13 cellular contexts compared by ENCODE assay signal in genomic region chr3:113277414-113277813, GRCh38.
DNase-seq lines count a peak whose midpoint lies in the region; ATAC-seq and TF ChIP-seq lines count a peak whose summit lies in the region.
"Had no signal": no experiment of that assay in that cellular context is flagged by ENCODE, and none has a peak within 500 bp of the region (broad histone marks: within the 10 kb centered on the region; RNA-seq: fewer than 3 reads in every experiment).

No MANE protein-coding gene starts in this region.

- H3K4me1 ChIP-seq in esophagus muscularis mucosa (peaks cover 7 to 45% (median 40%) of the 10 kb centered on the region in 4 donors), H9 (ENCODE audit: insufficient read depth, low read length) (no peaks in the 10 kb centered on the region)

- H3K14ac ChIP-seq in H9 (ENCODE audit: insufficient read depth, low read length): no peak overlapping the region

- H2BK120ac ChIP-seq in H9 (ENCODE audit: low read depth, low read length, poor library complexity, severe bottlenecking): no peak overlapping the region

- CTCF ChIA-PET in GM10248 (lab: Yijun Ruan, JAX): interaction anchor here (0.7 to 5.5 kb wide), 7 partner anchors 9 to 243 kb away, joined by 3 to 52 read pairs (median 3); no protein-coding TSS in a partner anchor

- H2BK20ac ChIP-seq in H9 (ENCODE audit: low read depth, low read length, poor library complexity, severe bottlenecking): no peak overlapping the region

- H4K20me1 ChIP-seq in H9 (ENCODE audit: control insufficient read depth, insufficient read depth, insufficient read length): no peaks in the 10 kb centered on the region

- no peak overlapping the region for H3K56ac ChIP-seq in H9 (ENCODE audit: insufficient read length, low read depth, low read length)

- H3K4me1 Mint-ChIP-seq in H9: peaks cover 21 to 35% of the 10 kb centered on the region in 2 experiments

- 72% methylated on average over 4 of the region's 4 CpGs for WGBS in esophagus muscularis mucosa
- no CpG with 5 or more reads among the region's 4 CpGs for WGBS in H9 (ENCODE audit: extremely low coverage, insufficient read length, low lambda C conversion rate)

- no peak overlapping the region for H3K4me3 ChIP-seq in esophagus muscularis mucosa
- H3K4me3 ChIP-seq: prostate gland had no signal

- no peak overlapping the region for H3K4me2 ChIP-seq in H9 (ENCODE audit: insufficient read depth, insufficient read length, low read length)

- no peak overlapping the region for H4K91ac ChIP-seq in H9 (ENCODE audit: insufficient read length, low read depth, low read length)

- H3K27me3 ChIP-seq in esophagus muscularis mucosa (no peaks in the 10 kb centered on the region), H9 (ENCODE audit: insufficient read depth, low read length) (no peaks in the 10 kb centered on the region)

- TF ChIP-seq CTCF in GM10248 (IDR thresholded peaks at IDR 0.05; ENCODE audit: control extremely low read depth, extremely low read depth, low read depth, missing control alignments) (no peak), esophagus muscularis mucosa (IDR thresholded peaks at IDR 0.05) (no peak), H9 (conservative IDR thresholded peaks at IDR 0.05) (no peak)

- H3K27ac Mint-ChIP-seq in H9: no peak overlapping the region
- H3K27ac Mint-ChIP-seq: activated naive CD8-positive, alpha-beta T cell treated with anti-CD3 and anti-CD28 coated beads for 36 hours had no signal

- no peak overlapping the region for H4K5ac ChIP-seq in H9 (ENCODE audit: insufficient read length, low read depth, low read length)

- H2BK5ac ChIP-seq in H9 (ENCODE audit: insufficient read length, low read length): no peak overlapping the region

- no peak for TF ChIP-seq EP300 in esophagus muscularis mucosa (IDR thresholded peaks at IDR 0.05)

- 0 out of 2 replicates have a peak, but pooled peaks cover 2% of the 10 kb centered on the region for H3K27me3 Mint-ChIP-seq in H9 (ENCODE audit: low read depth)
- H3K27me3 Mint-ChIP-seq: activated naive CD8-positive, alpha-beta T cell treated with anti-CD3 and anti-CD28 coated beads for 36 hours had no signal

- H3K79me1 ChIP-seq in H9 (ENCODE audit: insufficient read depth, low read depth, low read length, poor library complexity, severe bottlenecking): no peaks in the 10 kb centered on the region

- H3K36me3 ChIP-seq in esophagus muscularis mucosa: peaks cover 0 to 74% (median 55%) of the 10 kb centered on the region in 4 donors

- peak; percentile 64 for ATAC-seq in GM19351 (IDR thresholded peaks at IDR 0.05; ENCODE audit: unreplicated experiment)
- peak; percentile 46 for ATAC-seq in HG03095 (IDR thresholded peaks at IDR 0.05; ENCODE audit: unreplicated experiment)

- H3K79me2 ChIP-seq in H9 (ENCODE audit: insufficient read depth, low read length): no peaks in the 10 kb centered on the region

- H3K23me2 ChIP-seq in H9 (ENCODE audit: insufficient read length, low read depth, low read length, poor library complexity, severe bottlenecking): no peaks in the 10 kb centered on the region

- no peak overlapping the region for H3K18ac ChIP-seq in H9 (ENCODE audit: insufficient read length, low read depth, low read length)

- peak overlapping the region; percentile 85 to 90 (median 89) for H3K27ac ChIP-seq in esophagus muscularis mucosa (replicated peaks in 1 of 4)
- H3K27ac ChIP-seq in H9 (ENCODE audit: insufficient read length, low read depth, low read length): no peak overlapping the region

- H3K4me3 Mint-ChIP-seq in H9: no peak overlapping the region
- H3K4me3 Mint-ChIP-seq: activated naive CD8-positive, alpha-beta T cell treated with anti-CD3 and anti-CD28 coated beads for 36 hours had no signal

- no peak overlapping the region for H3K23ac ChIP-seq in H9 (ENCODE audit: insufficient read length, low read depth, low read length)

- peaks cover 0 to 25% (median 4%) of the 10 kb centered on the region in 3 experiments; a peak in 4 of 7 replicates for H3K36me3 Mint-ChIP-seq in H9 (ENCODE audit: insufficient read depth in 1 of 3, low read depth in 3 of 3)
- H3K36me3 Mint-ChIP-seq: activated naive CD8-positive, alpha-beta T cell treated with anti-CD3 and anti-CD28 coated beads for 36 hours had no signal

- H2BK12ac ChIP-seq in H9 (ENCODE audit: insufficient read length, low read depth, low read length): no peak overlapping the region

- no peak for TF ChIP-seq POLR2A in esophagus muscularis mucosa (IDR thresholded peaks at IDR 0.05; ENCODE audit: low read depth)

- H4K8ac ChIP-seq in H9 (replicated peaks; ENCODE audit: insufficient read length, low read depth, low read length): no peak overlapping the region

- POLR2A ChIA-PET in GM10248 (lab: Yijun Ruan, JAX): no interaction called here

- H3K4ac ChIP-seq in H9 (ENCODE audit: low read depth, low read length): no peak overlapping the region

- no peaks in the 10 kb centered on the region for H3K9me3 ChIP-seq in esophagus muscularis mucosa
- no peaks in the 10 kb centered on the region for H3K9me3 ChIP-seq in H9 (ENCODE audit: control insufficient read depth, low read depth, low read length)
- H3K9me3 ChIP-seq: prostate gland had no signal

- no peak overlapping the region for H2AFZ ChIP-seq in H9 (ENCODE audit: low read length)

- DNase-seq in GM10248 (ENCODE audit: extremely low spot score) (peak; percentile 56), esophagus muscularis mucosa (ENCODE audit: extremely low spot score) (no peak), NCI-H345 treated with DMSO at 0.1 percent for 48 hours (lab: John Stamatoyannopoulos, UW; ENCODE audit: unreplicated experiment) (no peak), pons (ENCODE audit: low spot score) (no peak), 8988T (no peak), H9 (no peak)
- DNase-seq: activated naive CD8-positive, alpha-beta T cell treated with anti-CD3 and anti-CD28 coated beads for 36 hours; HCEC 1CT; MM.1S; NCI-H226 had no signal

- no peak overlapping the region for H3K9ac ChIP-seq in H9 (ENCODE audit: extremely low read depth, insufficient read length, low read length)

- no peak overlapping the region for H3T11ph ChIP-seq in H9 (ENCODE audit: low read length)

- intact Hi-C loops in esophagus muscularis mucosa (cut with DNase I): no loop called here

- no peak overlapping the region for H2AK5ac ChIP-seq in H9 (ENCODE audit: insufficient read length, low read length)

- H2BK15ac ChIP-seq in H9 (ENCODE audit: low read depth, low read length): no peak overlapping the region

- no peaks in the 10 kb centered on the region for H3K9me3 Mint-ChIP-seq in H9
- H3K9me3 Mint-ChIP-seq: activated naive CD8-positive, alpha-beta T cell treated with anti-CD3 and anti-CD28 coated beads for 36 hours had no signal
